Comparison of ENCODE assay signal across 14 cellular contexts in the genomic region with DNA sequence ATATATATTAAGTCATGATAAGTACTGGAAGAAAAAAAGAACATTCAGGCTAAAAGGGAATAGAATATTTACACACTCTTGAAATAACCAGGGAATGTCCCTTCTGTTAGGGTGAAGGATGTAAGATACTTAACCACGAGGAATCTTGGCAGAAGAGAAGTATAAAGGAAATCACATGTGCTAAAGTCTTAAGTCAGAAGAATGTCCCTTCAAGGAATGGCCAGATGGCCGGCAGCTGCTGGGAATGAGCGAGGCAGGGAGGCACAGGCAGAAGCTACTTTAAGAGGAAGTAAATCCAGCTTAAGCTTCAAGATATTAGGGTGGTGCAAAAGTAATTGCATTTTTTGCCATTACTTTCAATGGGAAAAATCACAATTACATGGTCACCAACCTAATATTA. TPM values are rescaled to one million over a fixed set of nuclear protein-coding genes. Genes with fewer than 3 reads are reported as not detected.
DNase-seq lines count a peak whose midpoint lies in the region; ATAC-seq and TF ChIP-seq lines count a peak whose summit lies in the region.
"Had no signal": no experiment of that assay in that cellular context is flagged by ENCODE, and none has a peak within 500 bp of the region (broad histone marks: within the 10 kb centered on the region; RNA-seq: fewer than 3 reads in every experiment).

No MANE protein-coding gene starts in this region.

- DNase-seq in MG63 (peak; percentile 62), fibroblast of pulmonary artery (ENCODE audit: low read depth) (peak; percentile 93), non-pigmented ciliary epithelial cell (ENCODE audit: low read depth) (peak; percentile 74), activated T-cell treated with anti-CD3 and anti-CD28 coated beads for 4 hours (no peak)
- DNase-seq: C1 segment of cervical spinal cord, NCI-H2107 had no signal

- H3K27me3 ChIP-seq in ACC112 (ENCODE audit: insufficient read depth, low read length) (no peaks in the 10 kb centered on the region), MG63 (no peaks in the 10 kb centered on the region)
- H3K27me3 ChIP-seq: dorsolateral prefrontal cortex had no signal

- no peak for ATAC-seq in GM19324 (IDR thresholded peaks at IDR 0.05; ENCODE audit: low FRiP score, unreplicated experiment)
- no peak for ATAC-seq in HG03108 (IDR thresholded peaks at IDR 0.05; ENCODE audit: unreplicated experiment)
- ATAC-seq in GM19467 (IDR thresholded peaks at IDR 0.05; ENCODE audit: unreplicated experiment) = no peak
- ATAC-seq: activated T-helper 17 cell treated with anti-CD3 and anti-CD28 coated beads, Interleukin-2, amount 50 U/mL, for 72 hours had no signal

- H3K9me3 ChIP-seq in MG63 = no peaks in the 10 kb centered on the region

- H2AFZ ChIP-seq in ACC112 (ENCODE audit: low read length, unreplicated experiment) = no peak overlapping the region

- H3K27ac ChIP-seq in ACC112 (ENCODE audit: low read depth, low read length) = 0 out of 2 replicates have a peak overlapping the region, but pooled peaks have one; percentile 19
- H3K27ac ChIP-seq: RWPE1, VCaP had no signal

- no peak overlapping the region for H3K4me3 ChIP-seq in ACC112 (ENCODE audit: low read depth, low read length)
- no peak overlapping the region for H3K4me3 ChIP-seq in MG63
- no peak overlapping the region for H3K4me3 ChIP-seq in fibroblast of pulmonary artery (replicated peaks; ENCODE audit: low read depth, low read length)
- H3K4me3 ChIP-seq: dorsolateral prefrontal cortex had no signal

- peaks cover 22% of the 10 kb centered on the region for H3K79me2 ChIP-seq in ACC112 (ENCODE audit: control insufficient read depth, insufficient read depth, low read length, unreplicated experiment)

- no peaks in the 10 kb centered on the region for H3K36me3 ChIP-seq in ACC112 (ENCODE audit: insufficient read depth, low read length)
- no peaks in the 10 kb centered on the region for H3K36me3 ChIP-seq in MG63

- TF ChIP-seq CTCF in fibroblast of pulmonary artery (IDR thresholded peaks at IDR 0.05; ENCODE audit: low read length, missing control alignments) = no peak

- H3K4me1 ChIP-seq in ACC112 (ENCODE audit: control insufficient read depth, insufficient read depth, low read length, unreplicated experiment) = peaks cover 22% of the 10 kb centered on the region

RNA-seq across cellular contexts. Expression of gene CCDC102B, which starts 5.5 kb away (rescaled TPM):
- total RNA-seq in MG63 (2014; rRNA removed; shearing (Covaris generic); ENCODE audit: low replicate concordance) = 1.6 and 2.2 TPM in 2 replicates
